Comparison of ENCODE assay signal across 9 cellular contexts in the genomic region with DNA sequence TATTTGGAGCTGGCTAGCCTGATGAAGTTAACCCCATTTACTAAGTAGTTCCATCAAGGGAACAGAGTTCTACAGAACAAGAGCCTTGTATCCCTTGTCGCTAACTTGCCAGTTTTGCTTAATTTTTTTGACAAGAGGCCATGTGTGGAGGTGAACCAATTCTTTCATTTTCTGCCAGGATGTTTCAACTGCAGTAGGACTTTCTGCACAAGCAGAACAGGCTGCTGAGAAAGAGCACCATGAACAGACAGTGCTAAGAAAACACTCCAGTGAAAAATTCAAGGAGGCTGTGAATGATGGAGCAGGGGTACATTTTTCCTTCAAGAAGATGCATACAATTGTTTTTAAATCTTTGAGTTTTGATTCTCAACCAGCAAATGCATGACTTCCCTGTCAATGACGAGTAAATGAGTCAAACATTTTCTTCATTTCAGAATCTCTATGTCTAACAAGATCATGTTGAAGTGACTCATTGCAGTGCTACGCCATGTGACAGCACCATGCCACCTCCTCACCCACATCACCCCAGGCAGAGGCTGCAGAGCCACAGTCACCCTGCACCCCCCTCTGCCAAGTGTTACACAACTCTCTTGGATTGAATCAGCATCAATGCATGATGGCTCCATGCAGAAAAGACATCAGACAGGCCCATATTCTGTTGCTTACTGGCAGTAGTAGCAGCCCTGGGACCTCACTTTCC.
DNase-seq lines count a peak whose midpoint lies in the region; ATAC-seq and TF ChIP-seq lines count a peak whose summit lies in the region.
"Had no signal": no experiment of that assay in that cellular context is flagged by ENCODE, and none has a peak within 500 bp of the region (broad histone marks: within the 10 kb centered on the region; RNA-seq: fewer than 3 reads in every experiment).

No MANE protein-coding gene starts in this region.

- H3K4me1 Mint-ChIP-seq in nephron progenitor cell = peaks cover 11% of the 10 kb centered on the region

- no peaks in the 10 kb centered on the region for H4K20me1 ChIP-seq in Karpas-422 (ENCODE audit: insufficient read depth, low read depth, low read length)

- no peak for TF ChIP-seq CTCF in fibroblast of villous mesenchyme (IDR thresholded peaks at IDR 0.05; ENCODE audit: insufficient read depth, low read depth, low read length)
- no peak for TF ChIP-seq CTCF in nephron progenitor cell (IDR thresholded peaks at IDR 0.05)

- no peak overlapping the region for H3K4me3 Mint-ChIP-seq in nephron progenitor cell
- H3K4me3 Mint-ChIP-seq: CD4-positive, CD25-positive, alpha-beta regulatory T cell had no signal

- H3K9me2 ChIP-seq in Karpas-422 (replicated peaks; ENCODE audit: insufficient read depth, low read length) = no peaks in the 10 kb centered on the region

- H3K9ac ChIP-seq in Karpas-422 (ENCODE audit: low read length) = no peak overlapping the region

- DNase-seq in activated CD4-positive, alpha-beta T cell treated with anti-CD3 and anti-CD28 coated beads for 24 hours (ENCODE audit: low read depth in 2 of 2) = peak; percentile 48 to 62
- no peak for DNase-seq in activated CD4-positive, alpha-beta T cell treated with anti-CD3 and anti-CD28 coated beads for 1 hour
- peak; percentile 31 for DNase-seq in activated CD8-positive, alpha-beta memory T cell treated with anti-CD3 and anti-CD28 coated beads, Interleukin-2, amount 50 U/mL, for 4 hours
- DNase-seq in fibroblast of villous mesenchyme (ENCODE audit: low read depth) = peak; percentile 15
- DNase-seq in stimulated activated CD4-positive, alpha-beta T cell treated with anti-CD3 and anti-CD28 coated beads, Interleukin-4, amount 100 ng/mL, for 1 hour = peak; percentile 68
- no peak for DNase-seq in nephron progenitor cell
- DNase-seq in Karpas-422 = no peak

- H3K4me3 ChIP-seq in fibroblast of villous mesenchyme (ENCODE audit: low read depth, low read length) (no peak overlapping the region), Karpas-422 (ENCODE audit: low read length) (no peak overlapping the region)

- no peak overlapping the region for H3K27ac Mint-ChIP-seq in nephron progenitor cell
- H3K27ac Mint-ChIP-seq: CD4-positive, CD25-positive, alpha-beta regulatory T cell had no signal

- H2AFZ ChIP-seq in Karpas-422 (ENCODE audit: low read length) = no peak overlapping the region

- no peak overlapping the region for H3K4me2 ChIP-seq in Karpas-422 (ENCODE audit: low read depth, low read length, poor library complexity, severe bottlenecking)

- H3K36me3 ChIP-seq in Karpas-422 (ENCODE audit: insufficient read depth, low read length) = no peaks in the 10 kb centered on the region

- no peaks in the 10 kb centered on the region for H3K36me3 Mint-ChIP-seq in nephron progenitor cell (ENCODE audit: low read depth)
- H3K36me3 Mint-ChIP-seq: CD4-positive, CD25-positive, alpha-beta regulatory T cell had no signal

- H3K9me3 Mint-ChIP-seq in nephron progenitor cell = no peaks in the 10 kb centered on the region

- H3K27ac ChIP-seq in Karpas-422 (ENCODE audit: low read length) = no peak overlapping the region

- H3K79me2 ChIP-seq in Karpas-422 (ENCODE audit: low read length) = no peaks in the 10 kb centered on the region

- no peaks in the 10 kb centered on the region for H3K4me1 ChIP-seq in Karpas-422 (ENCODE audit: low read length)

- no peaks in the 10 kb centered on the region for H3K27me3 ChIP-seq in Karpas-422 (ENCODE audit: low read length)

- H3K9me3 ChIP-seq in Karpas-422 (ENCODE audit: low read length) = no peaks in the 10 kb centered on the region

- no peak for ATAC-seq in HG02870 (IDR thresholded peaks at IDR 0.05; ENCODE audit: unreplicated experiment)

- peaks cover 5% of the 10 kb centered on the region for H3K27me3 Mint-ChIP-seq in nephron progenitor cell (ENCODE audit: low read depth, poor library complexity)
- H3K27me3 Mint-ChIP-seq: CD4-positive, CD25-positive, alpha-beta regulatory T cell had no signal

Comparison
In these comparisons a context has a peak if more than half of its experiments do, and no peak if none do; other contexts are left out.
1. DNase-seq: peak in activated CD4-positive, alpha-beta T cell treated with anti-CD3 and anti-CD28 coated beads for 24 hours (2 of 2), activated CD8-positive, alpha-beta memory T cell treated with anti-CD3 and anti-CD28 coated beads, Interleukin-2, amount 50 U/mL, for 4 hours (single experiment), fibroblast of villous mesenchyme (single experiment) and stimulated activated CD4-positive, alpha-beta T cell treated with anti-CD3 and anti-CD28 coated beads, Interleukin-4, amount 100 ng/mL, for 1 hour (single experiment); none in activated CD4-positive, alpha-beta T cell treated with anti-CD3 and anti-CD28 coated beads for 1 hour (single experiment), nephron progenitor cell (single experiment) and Karpas-422 (single experiment).